ENCODE assay signal across 1 cellular context in the genomic region with DNA sequence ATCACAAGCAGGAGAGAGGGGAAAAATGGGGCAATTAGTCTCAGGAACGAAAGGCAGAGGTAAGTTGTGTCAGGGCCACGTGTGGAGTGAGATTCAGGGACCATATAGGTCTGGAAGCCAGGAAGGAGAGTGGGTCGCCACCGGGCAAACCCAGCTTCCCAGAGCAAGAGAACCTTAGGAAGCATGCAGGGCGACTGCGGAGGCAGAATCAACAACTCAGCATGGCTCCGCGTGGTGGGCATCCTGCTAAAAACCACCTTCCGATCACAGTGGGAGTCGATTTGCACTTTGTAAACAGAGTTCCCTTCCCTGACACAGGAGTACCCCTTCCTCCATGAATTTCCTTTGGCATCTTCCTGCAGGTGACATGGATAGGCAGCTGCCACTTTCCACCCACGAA.
TF ChIP-seq lines count a peak whose summit lies in the region.

No MANE protein-coding gene starts in this region.

TF ChIP-seq in K562, 482 proteins besides CTCF, POLR2A, EP300 and RAD21:
- TF ChIP-seq, protein P1, sequence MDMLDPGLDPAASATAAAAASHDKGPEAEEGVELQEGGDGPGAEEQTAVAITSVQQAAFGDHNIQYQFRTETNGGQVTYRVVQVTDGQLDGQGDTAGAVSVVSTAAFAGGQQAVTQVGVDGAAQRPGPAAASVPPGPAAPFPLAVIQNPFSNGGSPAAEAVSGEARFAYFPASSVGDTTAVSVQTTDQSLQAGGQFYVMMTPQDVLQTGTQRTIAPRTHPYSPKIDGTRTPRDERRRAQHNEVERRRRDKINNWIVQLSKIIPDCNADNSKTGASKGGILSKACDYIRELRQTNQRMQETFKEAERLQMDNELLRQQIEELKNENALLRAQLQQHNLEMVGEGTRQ (CRISPR knock-in tag; IDR thresholded peaks at IDR 0.05): no peak
- TF ChIP-seq, protein P2, sequence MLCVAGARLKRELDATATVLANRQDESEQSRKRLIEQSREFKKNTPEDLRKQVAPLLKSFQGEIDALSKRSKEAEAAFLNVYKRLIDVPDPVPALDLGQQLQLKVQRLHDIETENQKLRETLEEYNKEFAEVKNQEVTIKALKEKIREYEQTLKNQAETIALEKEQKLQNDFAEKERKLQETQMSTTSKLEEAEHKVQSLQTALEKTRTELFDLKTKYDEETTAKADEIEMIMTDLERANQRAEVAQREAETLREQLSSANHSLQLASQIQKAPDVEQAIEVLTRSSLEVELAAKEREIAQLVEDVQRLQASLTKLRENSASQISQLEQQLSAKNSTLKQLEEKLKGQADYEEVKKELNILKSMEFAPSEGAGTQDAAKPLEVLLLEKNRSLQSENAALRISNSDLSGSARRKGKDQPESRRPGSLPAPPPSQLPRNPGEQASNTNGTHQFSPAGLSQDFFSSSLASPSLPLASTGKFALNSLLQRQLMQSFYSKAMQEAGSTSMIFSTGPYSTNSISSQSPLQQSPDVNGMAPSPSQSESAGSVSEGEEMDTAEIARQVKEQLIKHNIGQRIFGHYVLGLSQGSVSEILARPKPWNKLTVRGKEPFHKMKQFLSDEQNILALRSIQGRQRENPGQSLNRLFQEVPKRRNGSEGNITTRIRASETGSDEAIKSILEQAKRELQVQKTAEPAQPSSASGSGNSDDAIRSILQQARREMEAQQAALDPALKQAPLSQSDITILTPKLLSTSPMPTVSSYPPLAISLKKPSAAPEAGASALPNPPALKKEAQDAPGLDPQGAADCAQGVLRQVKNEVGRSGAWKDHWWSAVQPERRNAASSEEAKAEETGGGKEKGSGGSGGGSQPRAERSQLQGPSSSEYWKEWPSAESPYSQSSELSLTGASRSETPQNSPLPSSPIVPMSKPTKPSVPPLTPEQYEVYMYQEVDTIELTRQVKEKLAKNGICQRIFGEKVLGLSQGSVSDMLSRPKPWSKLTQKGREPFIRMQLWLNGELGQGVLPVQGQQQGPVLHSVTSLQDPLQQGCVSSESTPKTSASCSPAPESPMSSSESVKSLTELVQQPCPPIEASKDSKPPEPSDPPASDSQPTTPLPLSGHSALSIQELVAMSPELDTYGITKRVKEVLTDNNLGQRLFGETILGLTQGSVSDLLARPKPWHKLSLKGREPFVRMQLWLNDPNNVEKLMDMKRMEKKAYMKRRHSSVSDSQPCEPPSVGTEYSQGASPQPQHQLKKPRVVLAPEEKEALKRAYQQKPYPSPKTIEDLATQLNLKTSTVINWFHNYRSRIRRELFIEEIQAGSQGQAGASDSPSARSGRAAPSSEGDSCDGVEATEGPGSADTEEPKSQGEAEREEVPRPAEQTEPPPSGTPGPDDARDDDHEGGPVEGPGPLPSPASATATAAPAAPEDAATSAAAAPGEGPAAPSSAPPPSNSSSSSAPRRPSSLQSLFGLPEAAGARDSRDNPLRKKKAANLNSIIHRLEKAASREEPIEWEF (CRISPR knock-in tag; IDR thresholded peaks at IDR 0.05): 0 out of 2 replicates have a peak, but pooled peaks have one; percentile 61
TF ChIP-seq in K562: peak in this region for 1.
